17 cellular contexts compared by ENCODE assay signal in the genomic region with DNA sequence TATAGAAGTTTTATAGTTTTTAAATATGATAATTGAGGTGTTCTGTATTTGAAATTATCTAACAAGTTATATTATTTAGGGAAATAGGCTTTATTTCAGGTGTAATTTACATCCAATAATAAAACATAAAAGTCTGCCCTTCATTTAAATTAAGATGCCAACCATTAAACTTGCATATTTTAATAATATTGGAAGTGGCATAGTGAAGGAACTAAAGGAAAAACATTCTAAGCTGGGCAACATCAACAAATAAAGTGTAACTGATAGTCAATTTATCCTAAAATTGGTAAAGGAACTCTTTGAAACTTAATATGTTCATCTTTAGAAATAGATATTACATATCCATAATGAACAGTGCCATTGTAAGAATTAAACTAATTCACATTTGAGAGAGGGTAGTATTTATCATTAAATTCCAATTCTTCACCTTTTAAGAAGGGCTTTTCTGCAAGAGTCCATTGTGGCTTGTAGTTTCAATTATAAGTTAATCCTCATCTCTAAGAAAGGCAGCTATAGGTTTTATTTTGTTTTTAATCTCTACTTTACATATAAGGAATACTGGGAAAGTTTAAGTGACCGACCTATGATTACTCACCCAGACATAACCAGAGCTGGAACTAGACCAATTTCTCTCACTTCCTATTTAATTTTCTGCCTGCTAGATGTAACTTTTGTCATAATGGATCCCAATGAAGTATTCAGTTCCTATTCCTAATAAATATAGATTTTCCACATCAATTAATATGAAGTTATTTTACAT. TPM values are rescaled to one million over a fixed set of nuclear protein-coding genes. Genes with fewer than 3 reads are reported as not detected.
DNase-seq lines count a peak whose midpoint lies in the region; ATAC-seq, FAIRE-seq and TF ChIP-seq lines count a peak whose summit lies in the region.
"Had no signal": no experiment of that assay in that cellular context is flagged by ENCODE, and none has a peak within 500 bp of the region (broad histone marks: within the 10 kb centered on the region; RNA-seq: fewer than 3 reads in every experiment).

No MANE protein-coding gene starts in this region.

- DNase-seq in MCF 10A (ENCODE audit: unreplicated experiment) (peak; percentile 24), breast epithelium (ENCODE audit: low spot score in 2 of 2) (no peak), RCC 7860 (ENCODE audit: low spot score) (peak; percentile 45), epithelial cell of esophagus (ENCODE audit: low read depth) (peak; percentile 36), middle frontal gyrus (ENCODE audit: extremely low spot score, low spot score) (no peak), NCI-H187 treated with DMSO at 0.1 percent for 48 hours (lab: John Stamatoyannopoulos, UW) (no peak), NCI-H1048 (lab: John Stamatoyannopoulos, UW) (no peak)
- DNase-seq: 8988T, C1 segment of cervical spinal cord, Karpas-422, NCI-H1417, NCI-H2029 treated with DMSO at 0.1 percent for 48 hours, NCI-H524, T-cell had no signal

- no peak for TF ChIP-seq CTCF in MCF 10A (IDR thresholded peaks at IDR 0.05; ENCODE audit: unreplicated experiment)
- TF ChIP-seq CTCF in breast epithelium (IDR thresholded peaks at IDR 0.05) = no peak
- no peak for TF ChIP-seq CTCF in epithelial cell of esophagus (IDR thresholded peaks at IDR 0.05; ENCODE audit: insufficient read depth, low read depth, low read length, missing control alignments)

- peak; percentile 59 for FAIRE-seq in RCC 7860 (lab: Jason Lieb, UNC)
- FAIRE-seq: GM12891 had no signal

- no peaks in the 10 kb centered on the region for H3K36me3 ChIP-seq in breast epithelium

- no peak for ATAC-seq in HG03457 (IDR thresholded peaks at IDR 0.05; ENCODE audit: unreplicated experiment)
- ATAC-seq: GM23338, T-cell had no signal

- no peak overlapping the region for H3K4me3 ChIP-seq in breast epithelium
- H3K4me3 ChIP-seq in epithelial cell of esophagus (ENCODE audit: low read length) = no peak overlapping the region
- H3K4me3 ChIP-seq: GM23338 had no signal

- no peak overlapping the region for H3K27ac ChIP-seq in breast epithelium

- no peaks in the 10 kb centered on the region for H3K9me3 ChIP-seq in breast epithelium

- TF ChIP-seq POLR2A in breast epithelium (IDR thresholded peaks at IDR 0.05) = no peak

- intact Hi-C loops in MCF 10A (cut with micrococcal nuclease) = no loop called here
- intact Hi-C loops in breast epithelium (cut with DNase I; ENCODE audit: low total_unique reads) = no loop called here

- H3K9me3 Mint-ChIP-seq in MCF 10A (ENCODE audit: unreplicated experiment) = no peaks in the 10 kb centered on the region
- H3K9me3 Mint-ChIP-seq: T-cell had no signal

- H3K4me1 Mint-ChIP-seq in MCF 10A (ENCODE audit: insufficient read depth, unreplicated experiment) = peaks cover 11% of the 10 kb centered on the region

- no peaks in the 10 kb centered on the region for H3K4me1 ChIP-seq in breast epithelium

- POLR2A ChIA-PET in MCF 10A (lab: Yijun Ruan, JAX) = no interaction called here

- no peak overlapping the region for H3K27ac Mint-ChIP-seq in MCF 10A (ENCODE audit: low read depth, unreplicated experiment)
- H3K27ac Mint-ChIP-seq: T-cell had no signal

- H3K27me3 Mint-ChIP-seq in MCF 10A (ENCODE audit: insufficient read depth, unreplicated experiment) = peaks cover 89% of the 10 kb centered on the region

- CTCF ChIA-PET in MCF 10A (lab: Yijun Ruan, JAX) = no interaction called here

- H3K36me3 Mint-ChIP-seq in MCF 10A (ENCODE audit: insufficient read depth, unreplicated experiment) = no peaks in the 10 kb centered on the region
- H3K36me3 Mint-ChIP-seq: T-cell had no signal

- TSS peak; percentile 100 for BruUV-seq in MCF 10A (replicated peaks; lab: Mats Ljungman, UMichigan)

- H3K4me3 Mint-ChIP-seq in MCF 10A (ENCODE audit: unreplicated experiment) = no peak overlapping the region
- H3K4me3 Mint-ChIP-seq: GM23338, T-cell had no signal

- peaks cover 0 to 13% of the 10 kb centered on the region in 2 donors for H3K27me3 ChIP-seq in breast epithelium

RNA-seq across cellular contexts. Expression of a gene that starts 3.0 kb away (rescaled TPM):
- total RNA-seq in MCF 10A (2022) (not detected in 2 replicates), breast epithelium (1 to 10 TPM in 1 of 3 donors, under 1 TPM in 2; 0.32 to 3.4 (median 0.66) TPM)

Comparison
In these comparisons a context has a peak if more than half of its experiments do, and no peak if none do; other contexts are left out.
1. DNase-seq: peak in MCF 10A (single experiment), RCC 7860 (single experiment) and epithelial cell of esophagus (single experiment); none in breast epithelium (0 of 2), middle frontal gyrus (single experiment), NCI-H187 treated with DMSO at 0.1 percent for 48 hours (single experiment) and NCI-H1048 (single experiment).